14 cellular contexts compared by ENCODE assay signal in the genomic region with DNA sequence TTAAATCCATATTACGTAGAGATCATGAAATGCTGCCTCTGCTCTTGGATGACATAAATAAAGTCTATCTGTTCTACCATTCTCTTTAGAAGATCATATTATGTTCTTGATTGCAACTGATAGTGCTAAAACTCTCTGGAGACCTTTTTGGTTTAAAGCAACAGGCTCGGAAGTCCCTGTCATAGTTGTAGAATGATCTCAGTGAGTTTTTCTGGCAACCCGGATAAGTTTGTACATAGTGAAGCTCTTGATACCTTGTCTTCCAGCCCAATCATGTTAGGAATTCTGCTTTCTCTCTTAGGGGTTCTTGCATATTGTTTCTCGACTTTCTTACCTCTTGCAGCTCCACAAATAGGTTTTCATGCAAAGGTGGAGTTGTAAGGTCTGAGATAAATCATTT.
A peak's percentile ranks its signal among the peaks of the same experiment; 100 is the strongest.
DNase-seq lines count a peak whose midpoint lies in the region; ATAC-seq and TF ChIP-seq lines count a peak whose summit lies in the region.
"Had no signal": no experiment of that assay in that cellular context is flagged by ENCODE, and none has a peak within 500 bp of the region (broad histone marks: within the 10 kb centered on the region; RNA-seq: fewer than 3 reads in every experiment).

No MANE protein-coding gene starts in this region.

- WGBS in heart right ventricle, 2 donors, result 26 to 32% methylated on average over 4 of the region's 4 CpGs

- H3K27ac ChIP-seq in heart right ventricle (peak overlapping the region in 9 of 10 donors; percentile 40 to 73 (median 58)), right atrium auricular region (peak overlapping the region; percentile 50 to 64), gastrocnemius medialis (peak overlapping the region in 3 of 4 donors; percentile 24 to 46 (median 41))
- H3K27ac ChIP-seq: A549, C4-2B had no signal

- H3K36me3 ChIP-seq in heart right ventricle (peaks cover 0 to 30% (median 10%) of the 10 kb centered on the region in 9 donors), right atrium auricular region (no peaks in the 10 kb centered on the region), gastrocnemius medialis (peaks cover 0 to 8% of the 10 kb centered on the region in 2 donors)
- H3K36me3 ChIP-seq: BE2C had no signal

- TF ChIP-seq POLR2A in gastrocnemius medialis (IDR thresholded peaks at IDR 0.05), result no peak

- H3K4me3 ChIP-seq in heart right ventricle (peak overlapping the region in 1 of 10 donors; percentile 6), right atrium auricular region (no peak overlapping the region), gastrocnemius medialis (no peak overlapping the region)
- H3K4me3 ChIP-seq: A549, GM12878 had no signal

- in situ Hi-C loops in gastrocnemius medialis (cut with MboI; ENCODE audit: low sequenced_read_pairs in 4 of 4), result loop anchor here in 2 of 4 donors (10.0 to 25.0 kb wide), 3 partner anchors 161 to 803 kb away; a partner anchor contains a TSS

- H3K27me3 ChIP-seq in heart right ventricle, result no peaks in the 10 kb centered on the region
- no peaks in the 10 kb centered on the region for H3K27me3 ChIP-seq in right atrium auricular region
- no peaks in the 10 kb centered on the region for H3K27me3 ChIP-seq in gastrocnemius medialis
- H3K27me3 ChIP-seq: BE2C had no signal

- TF ChIP-seq CTCF in heart right ventricle (IDR thresholded peaks at IDR 0.05), result no peak
- TF ChIP-seq CTCF in right atrium auricular region (IDR thresholded peaks at IDR 0.05), result no peak
- no peak for TF ChIP-seq CTCF in gastrocnemius medialis (IDR thresholded peaks at IDR 0.05 in 4 of 5, conservative IDR thresholded peaks at IDR 0.05 in 1 of 5)

- H3K9me3 ChIP-seq in heart right ventricle (peaks cover 0 to 38% (median 15%) of the 10 kb centered on the region in 11 donors), right atrium auricular region (peaks cover 0 to 18% of the 10 kb centered on the region in 2 donors), gastrocnemius medialis (peaks cover 0 to 8% (median 0%) of the 10 kb centered on the region in 3 donors)
- H3K9me3 ChIP-seq: BE2C had no signal

- intact Hi-C loops in heart right ventricle (cut with DNase I) (loop anchor here in 1 of 10 donors (5.0 kb wide), 1 partner anchor 158 kb away; no protein-coding TSS in a partner anchor), gastrocnemius medialis (cut with DNase I; ENCODE audit: low total_unique reads) (no loop called here)

- DNase-seq in heart right ventricle (no peak), right atrium auricular region (ENCODE audit: low spot score) (no peak), gastrocnemius medialis (no peak), NCI-H2029 (lab: John Stamatoyannopoulos, UW) (no peak)
- DNase-seq: BE2C; CD4-positive, alpha-beta memory T cell; DMS79; GOT3; H9 had no signal

- peak; percentile 49 to 86 (median 74) for ATAC-seq in heart right ventricle
- ATAC-seq in gastrocnemius medialis, result peak in 1 of 2 donors; percentile 42
- no peak for ATAC-seq in HG02763 (IDR thresholded peaks at IDR 0.05; ENCODE audit: unreplicated experiment)
- no peak for ATAC-seq in GM21529 (IDR thresholded peaks at IDR 0.05; ENCODE audit: unreplicated experiment)
- ATAC-seq: A549, GM12878 had no signal

- H3K4me1 ChIP-seq in heart right ventricle, result peaks cover 0 to 35% (median 27%) of the 10 kb centered on the region in 9 donors
- H3K4me1 ChIP-seq in right atrium auricular region, result peaks cover 0 to 25% of the 10 kb centered on the region in 2 donors
- H3K4me1 ChIP-seq in gastrocnemius medialis, result peaks cover 22 to 29% of the 10 kb centered on the region in 2 donors
- H3K4me1 ChIP-seq: A549, BE2C had no signal

Comparison
In these comparisons a context has a peak if more than half of its experiments do, and no peak if none do; other contexts are left out.
1. ATAC-seq: peak in heart right ventricle (8 of 8); none in HG02763 (single experiment) and GM21529 (single experiment).
2. Peak in every context shown above with its lines, with median percentiles within 50 percentile points of each other: H3K27ac ChIP-seq.